1 cellular context compared by ENCODE assay signal in genomic region chr3:122651233-122651907, GRCh38.
TF ChIP-seq lines count a peak whose summit lies in the region.

No MANE protein-coding gene starts in this region.

TF ChIP-seq in HepG2, 621 proteins besides CTCF, POLR2A, EP300 and RAD21 (continued from another document and continues in another):
- TF ChIP-seq HINFP (CRISPR knock-in tag; IDR thresholded peaks at IDR 0.05; ENCODE audit: low read depth) (peak; percentile 62), CHD4 (IDR thresholded peaks at IDR 0.05; ENCODE audit: borderline replicate concordance, low read length) (peak; percentile 53; the same call in 1 of the 2 replicates), FOXK1 (CRISPR knock-in tag; IDR thresholded peaks at IDR 0.05; ENCODE audit: borderline replicate concordance, low read depth) (peak; percentile 98), ZNF761 (CRISPR knock-in tag; conservative IDR thresholded peaks at IDR 0.05) (peak; percentile 69; the same call in 1 of the 2 replicates), REL (CRISPR knock-in tag; conservative IDR thresholded peaks at IDR 0.05) (0 out of 2 replicates have a peak, but pooled peaks have one; percentile 70), ZNF263 (CRISPR knock-in tag; IDR thresholded peaks at IDR 0.05) (peak; percentile 57; the same call in 1 of the 2 replicates), ZNF383 (CRISPR knock-in tag; IDR thresholded peaks at IDR 0.05; ENCODE audit: borderline replicate concordance) (0 out of 2 replicates have a peak, but pooled peaks have one; percentile 53), ZSCAN30 (CRISPR knock-in tag; IDR thresholded peaks at IDR 0.05) (peak; percentile 95), ONECUT2 (CRISPR knock-in tag; IDR thresholded peaks at IDR 0.05) (peak; percentile 66; the same call in 1 of the 2 replicates), ZNF441 (CRISPR knock-in tag; IDR thresholded peaks at IDR 0.05; ENCODE audit: borderline replicate concordance) (peak; percentile 50; the same call in 1 of the 2 replicates), ZNF646 (CRISPR knock-in tag; IDR thresholded peaks at IDR 0.05) (peak; percentile 87; the same call in 1 of the 2 replicates), ZFP36L1 (CRISPR knock-in tag; IDR thresholded peaks at IDR 0.05) (0 out of 2 replicates have a peak, but pooled peaks have one; percentile 14), SIX1 (CRISPR knock-in tag; IDR thresholded peaks at IDR 0.05; ENCODE audit: borderline replicate concordance) (peak; percentile 91), ZNF33B (CRISPR knock-in tag; IDR thresholded peaks at IDR 0.05) (peak; percentile 72; the same call in 1 of the 2 replicates), HHEX (CRISPR knock-in tag; IDR thresholded peaks at IDR 0.05) (peak; percentile 99), ZBTB39 (CRISPR knock-in tag; IDR thresholded peaks at IDR 0.05) (peak; percentile 52; the same call in 1 of the 2 replicates), ZNF205 (CRISPR knock-in tag; IDR thresholded peaks at IDR 0.05) (peak; percentile 83), HDAC1 (CRISPR knock-in tag; IDR thresholded peaks at IDR 0.05) (peak; percentile 99), ATF4 (CRISPR knock-in tag; IDR thresholded peaks at IDR 0.05) (peak in 1 of 2 experiments; percentile 95; a peak in 2 of 4 replicates), TRIM24 (CRISPR knock-in tag; IDR thresholded peaks at IDR 0.05) (peak; percentile 87), RXRB (CRISPR knock-in tag; IDR thresholded peaks at IDR 0.05; ENCODE audit: borderline replicate concordance) (peak; percentile 91), ZFP82 (CRISPR knock-in tag; IDR thresholded peaks at IDR 0.05; ENCODE audit: borderline replicate concordance) (peak; percentile 72; the same call in 1 of the 2 replicates), ZNF598 (CRISPR knock-in tag; IDR thresholded peaks at IDR 0.05; ENCODE audit: borderline replicate concordance) (peak; percentile 69; the same call in 1 of the 2 replicates), NFKBIZ (CRISPR knock-in tag; IDR thresholded peaks at IDR 0.05) (peak; percentile 94), SIN3A (IDR thresholded peaks at IDR 0.05; ENCODE audit: borderline replicate concordance, low read depth, low read length) (0 out of 2 replicates have a peak, but pooled peaks have one; percentile 38), DRAP1 (CRISPR knock-in tag; IDR thresholded peaks at IDR 0.05) (0 out of 2 replicates have a peak, but pooled peaks have one; percentile 11), HOXA7 (CRISPR knock-in tag; IDR thresholded peaks at IDR 0.05) (0 out of 2 replicates have a peak, but pooled peaks have one; percentile 40), HOXA3 (CRISPR knock-in tag; IDR thresholded peaks at IDR 0.05) (peak; percentile 52; the same call in 1 of the 2 replicates), MAFK (conservative IDR thresholded peaks at IDR 0.05 in 1 of 2, IDR thresholded peaks at IDR 0.05 in 1 of 2; ENCODE audit: low read length in 2 of 2) (peak; percentile 82 to 83), CBFB (CRISPR knock-in tag; IDR thresholded peaks at IDR 0.05) (peak; percentile 88), NCOR1 (IDR thresholded peaks at IDR 0.05; ENCODE audit: borderline replicate concordance, low read length) (peak; percentile 71; the same call in 1 of the 2 replicates), THRA (CRISPR knock-in tag; IDR thresholded peaks at IDR 0.05; ENCODE audit: borderline replicate concordance) (peak; percentile 90), ZNF12 (CRISPR knock-in tag; IDR thresholded peaks at IDR 0.05) (peak; percentile 92), DPF2 (CRISPR knock-in tag; IDR thresholded peaks at IDR 0.05; ENCODE audit: borderline replicate concordance, low read depth) (peak; percentile 98), ZMYM3 (CRISPR knock-in tag; IDR thresholded peaks at IDR 0.05) (peak; percentile 60; the same call in 1 of the 2 replicates), POGK (CRISPR knock-in tag; conservative IDR thresholded peaks at IDR 0.05) (peak; percentile 89), ZMAT3 (CRISPR knock-in tag; conservative IDR thresholded peaks at IDR 0.05) (peak; percentile 94), ZBTB2 (CRISPR knock-in tag; IDR thresholded peaks at IDR 0.05; ENCODE audit: low read depth) (0 out of 2 replicates have a peak, but pooled peaks have one; percentile 57), ZNF816 (CRISPR knock-in tag; IDR thresholded peaks at IDR 0.05; ENCODE audit: borderline replicate concordance) (0 out of 2 replicates have a peak, but pooled peaks have one; percentile 83), ZNF329 (CRISPR knock-in tag; IDR thresholded peaks at IDR 0.05; ENCODE audit: low read depth) (peak; percentile 48; the same call in 1 of the 2 replicates), SNAPC2 (CRISPR knock-in tag; IDR thresholded peaks at IDR 0.05) (peak; percentile 91), YEATS2 (CRISPR knock-in tag; IDR thresholded peaks at IDR 0.05; ENCODE audit: borderline replicate concordance) (peak; percentile 20; the same call in 1 of the 2 replicates), JUN (CRISPR knock-in tag; IDR thresholded peaks at IDR 0.05) (peak; percentile 78; the same call in 1 of the 2 replicates), MEIS2 (CRISPR knock-in tag; IDR thresholded peaks at IDR 0.05) (peak; percentile 72; the same call in 1 of the 2 replicates), NCOA2 (CRISPR knock-in tag; IDR thresholded peaks at IDR 0.05) (peak; percentile 97), HOMEZ (CRISPR knock-in tag; IDR thresholded peaks at IDR 0.05; ENCODE audit: low read depth) (peak; percentile 58; the same call in 1 of the 2 replicates)
